In the genomic region with DNA sequence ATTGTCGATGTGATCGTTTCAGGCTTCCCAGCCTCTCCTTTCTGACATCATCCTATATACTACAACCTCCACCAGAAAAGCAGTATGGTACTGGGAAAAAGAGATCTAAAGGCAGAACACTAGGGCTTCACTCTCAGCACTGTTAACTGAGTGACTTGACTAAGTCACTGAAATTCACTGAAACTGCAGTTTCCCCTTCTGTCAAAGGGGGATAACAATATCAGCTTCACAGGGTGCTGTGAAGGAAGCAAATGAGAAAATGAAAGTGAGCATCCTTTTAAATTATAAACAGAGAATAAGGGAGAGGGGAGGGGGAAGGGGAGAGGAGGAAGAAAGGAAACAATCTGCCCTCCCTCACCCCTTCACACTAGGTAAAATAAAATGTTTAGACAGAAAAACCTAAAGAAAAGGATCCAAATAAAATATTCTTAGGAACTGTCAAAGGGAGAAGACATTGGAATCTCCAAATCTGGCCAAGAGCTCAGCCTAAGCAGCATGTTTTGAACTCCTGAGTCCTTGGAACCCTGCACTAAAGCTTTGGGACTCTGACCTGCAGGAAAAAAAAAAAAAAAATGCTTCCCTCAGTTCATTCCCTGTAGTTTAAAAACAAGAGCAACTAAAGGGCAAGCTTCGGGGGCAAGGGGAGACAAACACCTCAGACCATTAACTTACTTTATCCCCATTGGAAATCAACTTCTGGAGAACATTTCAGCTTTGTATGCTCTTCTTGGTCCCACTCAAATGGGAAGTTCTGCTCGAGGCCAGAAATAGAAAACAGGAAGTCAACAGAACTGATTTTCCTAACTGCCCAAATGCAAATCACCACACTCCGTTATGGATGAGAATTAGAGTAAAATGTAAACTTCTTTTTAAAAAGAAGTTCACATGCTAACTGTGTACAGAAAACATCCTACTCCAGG, we compare ENCODE assay signal across 10 cellular contexts.
DNase-seq lines count a peak whose midpoint lies in the region; ATAC-seq and TF ChIP-seq lines count a peak whose summit lies in the region.
"Had no signal": no experiment of that assay in that cellular context is flagged by ENCODE, and none has a peak within 500 bp of the region (broad histone marks: within the 10 kb centered on the region; RNA-seq: fewer than 3 reads in every experiment).

No MANE protein-coding gene starts in this region.

- H3K4me3 Mint-ChIP-seq in activated CD8-positive, alpha-beta memory T cell treated with anti-CD3 and anti-CD28 coated beads, Interleukin-2, amount 10 ng/mL, durations not matched to agents 7 days and 5 days = no peak overlapping the region

- peak overlapping the region; percentile 74 for H3K4me2 ChIP-seq in IMR-90 (ENCODE audit: low read depth, low read length)
- H3K4me2 ChIP-seq in hepatocyte = no peak overlapping the region

- peaks cover 2% of the 10 kb centered on the region for H3K4me1 Mint-ChIP-seq in activated CD8-positive, alpha-beta memory T cell treated with anti-CD3 and anti-CD28 coated beads, Interleukin-2, amount 10 ng/mL, durations not matched to agents 7 days and 5 days

- peaks cover 10% of the 10 kb centered on the region for H3K4me1 ChIP-seq in IMR-90 (ENCODE audit: control insufficient read depth, insufficient read depth, low read length)
- peaks cover 3% of the 10 kb centered on the region for H3K4me1 ChIP-seq in hepatocyte (ENCODE audit: insufficient read depth)

- no peak overlapping the region for H3K23ac ChIP-seq in IMR-90 (ENCODE audit: low read depth, low read length)

- no peaks in the 10 kb centered on the region for H4K20me1 ChIP-seq in IMR-90 (ENCODE audit: insufficient read depth, low read length)
- H4K20me1 ChIP-seq in hepatocyte (ENCODE audit: insufficient read depth, poor library complexity, severe bottlenecking) = no peaks in the 10 kb centered on the region

- peak overlapping the region; percentile 46 to 48; a peak in 2 of 4 replicates for H4K8ac ChIP-seq in IMR-90 (ENCODE audit: low read depth in 2 of 2, low read length in 2 of 2)

- 0 out of 2 replicates have a peak overlapping the region, but pooled peaks have one; percentile 21 for H3K14ac ChIP-seq in IMR-90 (replicated peaks; ENCODE audit: low read depth, low read length)

- peak overlapping the region; percentile 44 for H4K91ac ChIP-seq in IMR-90 (ENCODE audit: insufficient read depth, low read depth, low read length)

- intact Hi-C loops in IMR-90 (cut with micrococcal nuclease) = no loop called here

- no peak overlapping the region for H2AK5ac ChIP-seq in IMR-90 (ENCODE audit: low read depth, low read length)

- WGBS in IMR-90 (ENCODE audit: extremely low coverage in 2 of 2, insufficient read length in 1 of 2), 2 experiments = no CpG with 5 or more reads among the region's 5 CpGs
- 79% methylated on average over 5 of the region's 5 CpGs for WGBS in hepatocyte (ENCODE audit: low lambda C conversion rate, missing lambda C conversion rate)

- peaks cover 7% of the 10 kb centered on the region for H3K27me3 Mint-ChIP-seq in activated CD8-positive, alpha-beta memory T cell treated with anti-CD3 and anti-CD28 coated beads, Interleukin-2, amount 10 ng/mL, durations not matched to agents 7 days and 5 days

- ATAC-seq in GM18505 (IDR thresholded peaks at IDR 0.05; ENCODE audit: unreplicated experiment) = peak; percentile 49
- ATAC-seq in GM21723 (IDR thresholded peaks at IDR 0.05; ENCODE audit: unreplicated experiment) = peak; percentile 52
- no peak for ATAC-seq in IMR-90 (ENCODE audit: low read depth)
- no peak for ATAC-seq in activated CD8-positive, alpha-beta memory T cell treated with anti-CD3 and anti-CD28 coated beads, Interleukin-2, amount 10 ng/mL, durations not matched to agents 7 days and 5 days

- peak; percentile 41 for TF ChIP-seq POLR2A in GM18505 (IDR thresholded peaks at IDR 0.05; ENCODE audit: borderline replicate concordance, extremely low read depth, insufficient read depth, insufficient read length)
- TF ChIP-seq POLR2A in IMR-90 (IDR thresholded peaks at IDR 0.05; ENCODE audit: low read depth, low read length) = no peak

- H3K36me3 ChIP-seq in IMR-90 (ENCODE audit: control insufficient read depth, insufficient read depth, low read length) (no peaks in the 10 kb centered on the region), hepatocyte (replicated peaks; ENCODE audit: insufficient read depth, low read depth) (no peaks in the 10 kb centered on the region), brain microvascular endothelial cell (replicated peaks) (no peaks in the 10 kb centered on the region)

- no peak overlapping the region for H2AK9ac ChIP-seq in IMR-90 (replicated peaks; ENCODE audit: low read depth, low read length, poor library complexity)

- peak overlapping the region; percentile 76; the same call in 1 of the 2 replicates for H4K5ac ChIP-seq in IMR-90 (ENCODE audit: low read depth, low read length)

- TF ChIP-seq CTCF in IMR-90 (conservative IDR thresholded peaks at IDR 0.05; ENCODE audit: low read depth, low read length) (no peak), hepatocyte (IDR thresholded peaks at IDR 0.05; ENCODE audit: poor library complexity) (no peak), brain microvascular endothelial cell (IDR thresholded peaks at IDR 0.05; ENCODE audit: low read depth, low read length, missing control alignments) (no peak)

- H2AFZ ChIP-seq in IMR-90 (replicated peaks; ENCODE audit: low read length, poor library complexity) (no peak overlapping the region), hepatocyte (no peak overlapping the region)

- peak overlapping the region; percentile 71 for H2BK120ac ChIP-seq in IMR-90 (ENCODE audit: low read depth, low read length)

- peak overlapping the region; percentile 48; the same call in 1 of the 2 replicates for H3K18ac ChIP-seq in IMR-90 (ENCODE audit: low read depth, low read length)

- H3K9me2 ChIP-seq in hepatocyte (replicated peaks; ENCODE audit: insufficient read depth) = no peaks in the 10 kb centered on the region

- dilution Hi-C loops in IMR-90 (cut with HindIII; ENCODE audit: low sequenced_read_pairs, unreplicated experiment) = no loop called here

- in situ Hi-C loops in IMR-90 (cut with MboI; ENCODE audit: low sequenced_read_pairs) = no loop called here
- in situ Hi-C loops in brain microvascular endothelial cell (cut with HindIII; ENCODE audit: low pct_ligation_motif_present, low sequenced_read_pairs) = no loop called here

- no peaks in the 10 kb centered on the region for H3K79me1 ChIP-seq in IMR-90 (ENCODE audit: low read depth in 1 of 2, low read length in 2 of 2)

- no peaks in the 10 kb centered on the region for H3K9me3 ChIP-seq in IMR-90 (ENCODE audit: control insufficient read depth, insufficient read depth, low read length)
- H3K9me3 ChIP-seq in hepatocyte (ENCODE audit: low read depth) = no peaks in the 10 kb centered on the region

- no peak overlapping the region for H3K9ac ChIP-seq in IMR-90 (ENCODE audit: low read depth, low read length)

- H3K27ac Mint-ChIP-seq in activated CD8-positive, alpha-beta memory T cell treated with anti-CD3 and anti-CD28 coated beads, Interleukin-2, amount 10 ng/mL, durations not matched to agents 7 days and 5 days = no peak overlapping the region
- H3K27ac Mint-ChIP-seq: activated T-helper 2 cell treated with anti-CD3 and anti-CD28 coated beads, Interferon-gamma antibody, Interleukin-2, Interleukin-4, amounts not matched to agents 10 μg/mL and 5 μg/mL and 100 μg/mL, durations not matched to agents 14 hours and 24 hours and 36 hours had no signal

- BruUV-seq in IMR-90 (replicated peaks; lab: Mats Ljungman, UMichigan) = no TSS peak

- H3K56ac ChIP-seq in IMR-90 (ENCODE audit: extremely low read depth, insufficient read depth, low read length) = no peak overlapping the region

- H3K4ac ChIP-seq in IMR-90 (ENCODE audit: low read depth, low read length) = no peak overlapping the region

- H3K9me3 Mint-ChIP-seq in activated CD8-positive, alpha-beta memory T cell treated with anti-CD3 and anti-CD28 coated beads, Interleukin-2, amount 10 ng/mL, durations not matched to agents 7 days and 5 days (ENCODE audit: low read depth) = no peaks in the 10 kb centered on the region
- H3K9me3 Mint-ChIP-seq: activated T-helper 2 cell treated with anti-CD3 and anti-CD28 coated beads, Interferon-gamma antibody, Interleukin-2, Interleukin-4, amounts not matched to agents 10 μg/mL and 5 μg/mL and 100 μg/mL, durations not matched to agents 14 hours and 24 hours and 36 hours had no signal

- DNase-seq in IMR-90 = no peak
- no peak for DNase-seq in hepatocyte (ENCODE audit: low spot score)
- DNase-seq in brain microvascular endothelial cell = no peak
- DNase-seq in inferior parietal cortex (ENCODE audit: extremely low spot score) = no peak
- DNase-seq in activated CD8-positive, alpha-beta memory T cell treated with anti-CD3 and anti-CD28 coated beads, Interleukin-2, amount 50 U/mL, for 4 hours = no peak
- DNase-seq in activated CD8-positive, alpha-beta memory T cell treated with anti-CD3 and anti-CD28 coated beads, Interleukin-2, amount 10 ng/mL, durations not matched to agents 7 days and 5 days = no peak
- DNase-seq: NCI-H510A had no signal

- peaks cover 2% of the 10 kb centered on the region; the same call in 1 of the 2 replicates for H3K27me3 ChIP-seq in IMR-90 (ENCODE audit: control insufficient read depth, insufficient read depth, low read length)
- no peaks in the 10 kb centered on the region for H3K27me3 ChIP-seq in hepatocyte
- H3K27me3 ChIP-seq in brain microvascular endothelial cell (replicated peaks) = no peaks in the 10 kb centered on the region

- H3K27ac ChIP-seq in IMR-90 (ENCODE audit: insufficient read depth, low read length) = no peak overlapping the region
- H3K27ac ChIP-seq in hepatocyte = peak overlapping the region; percentile 71
- no peak overlapping the region for H3K27ac ChIP-seq in brain microvascular endothelial cell

- no peak overlapping the region for H3K4me3 ChIP-seq in IMR-90 (ENCODE audit: insufficient read depth, low read depth, low read length)
- no peak overlapping the region for H3K4me3 ChIP-seq in hepatocyte
- H3K4me3 ChIP-seq in brain microvascular endothelial cell (ENCODE audit: low read depth, low read length) = no peak overlapping the region

- no peaks in the 10 kb centered on the region for H3K79me2 ChIP-seq in hepatocyte

- H2BK5ac ChIP-seq in IMR-90 (ENCODE audit: low read depth, low read length, poor library complexity, severe bottlenecking) = peak overlapping the region; percentile 46

- no peaks in the 10 kb centered on the region for H3K36me3 Mint-ChIP-seq in activated CD8-positive, alpha-beta memory T cell treated with anti-CD3 and anti-CD28 coated beads, Interleukin-2, amount 10 ng/mL, durations not matched to agents 7 days and 5 days

- CTCF ChIA-PET in IMR-90 (lab: Yijun Ruan, JAX) = interaction anchor here (0.6 kb wide), 1 partner anchor 12 kb away, joined by 3 read pairs; no protein-coding TSS in a partner anchor
- CTCF ChIA-PET in activated CD8-positive, alpha-beta memory T cell treated with anti-CD3 and anti-CD28 coated beads, Interleukin-2, amount 10 ng/mL, durations not matched to agents 7 days and 5 days (lab: Charles Lee) = no interaction called here

- no peaks in the 10 kb centered on the region for H3K9me1 ChIP-seq in IMR-90 (ENCODE audit: insufficient read depth, low read length)

- H2BK15ac ChIP-seq in IMR-90 (ENCODE audit: low read depth, low read length) = no peak overlapping the region

- H2BK20ac ChIP-seq in IMR-90 (ENCODE audit: low read depth, low read length) = peak overlapping the region; percentile 74; the same call in 1 of the 2 replicates

- TF ChIP-seq RAD21 in IMR-90 (IDR thresholded peaks at IDR 0.05; ENCODE audit: low read length) = no peak

- POLR2A ChIA-PET in IMR-90 (lab: Charles Lee; ENCODE audit: unreplicated experiment) = no interaction called here

Comparison
In these comparisons a context has a peak if more than half of its experiments do, and no peak if none do; other contexts are left out.
1. ATAC-seq: peak in GM18505 (single experiment) and GM21723 (single experiment); none in IMR-90 (single experiment) and activated CD8-positive, alpha-beta memory T cell treated with anti-CD3 and anti-CD28 coated beads, Interleukin-2, amount 10 ng/mL, durations not matched to agents 7 days and 5 days (single experiment).